Comparison of ENCODE assay signal across 19 cellular contexts in genomic region chr12:79895041-79895440, GRCh38.
"Had no signal": no experiment of that assay in that cellular context is flagged by ENCODE, and none has a peak within 500 bp of the region (broad histone marks: within the 10 kb centered on the region; RNA-seq: fewer than 3 reads in every experiment).

No MANE protein-coding gene starts in this region.

- H3K36me3 ChIP-seq: gastrocnemius medialis, heart left ventricle, left lung, stomach, upper lobe of right lung had no signal

- DNase-seq: activated CD4-positive, alpha-beta T cell treated with anti-CD3 and anti-CD28 coated beads, Interleukin-2, amount 50 U/mL, for 1 hour; activated CD8-positive, alpha-beta memory T cell treated with anti-CD3 and anti-CD28 coated beads, Interleukin-2, amount 50 U/mL, for 4 hours; activated naive CD4-positive, alpha-beta T cell treated with anti-CD3 and anti-CD28 coated beads, Interleukin-2, amount 10 ng/mL, durations not matched to agents 7 days and 5 days; activated naive CD8-positive, alpha-beta T cell treated with anti-CD3 and anti-CD28 coated beads, Interleukin-2, amount 50 U/mL, for 24 hours; activated T-cell treated with anti-CD3 and anti-CD28 coated beads, Interleukin-2, amount 50 U/mL, for 4 hours; aorta; effector CD8-positive, alpha-beta T cell; gastrocnemius medialis; heart left ventricle; left lung; right cardiac atrium; small intestine; stimulated activated CD4-positive, alpha-beta T cell treated with anti-CD3 and anti-CD28 coated beads, Interleukin-4, amount 100 ng/mL, for 1 hour; stomach; testis; upper lobe of right lung had no signal

- H3K9me3 Mint-ChIP-seq: activated naive CD4-positive, alpha-beta T cell treated with anti-CD3 and anti-CD28 coated beads, Interleukin-2, amount 10 ng/mL, durations not matched to agents 7 days and 5 days; activated naive CD8-positive, alpha-beta T cell treated with anti-CD3 and anti-CD28 coated beads, Interleukin-2, amount 50 U/mL, for 24 hours; activated T-cell treated with anti-CD3 and anti-CD28 coated beads, Interleukin-2, amount 50 U/mL, for 4 hours; dendritic cell treated with granulocyte-macrophage colony-stimulating factor and Interleukin-4, amounts not matched to agents 40 ng/mL and 50 ng/mL, for 4 days; T-helper 1 cell treated with Interleukin-12 subunit alpha and Interleukin-12 subunit beta and Interleukin-4 antibody, amounts not matched to agents 30 μg/mL and 1 μg/mL, for 36 hours had no signal

- H3K27me3 ChIP-seq: gastrocnemius medialis, heart left ventricle, left lung, stomach, testis, upper lobe of right lung had no signal

- H3K4me3 Mint-ChIP-seq: activated naive CD4-positive, alpha-beta T cell treated with anti-CD3 and anti-CD28 coated beads, Interleukin-2, amount 10 ng/mL, durations not matched to agents 7 days and 5 days; activated naive CD8-positive, alpha-beta T cell treated with anti-CD3 and anti-CD28 coated beads, Interleukin-2, amount 50 U/mL, for 24 hours; activated T-cell treated with anti-CD3 and anti-CD28 coated beads, Interleukin-2, amount 50 U/mL, for 4 hours; dendritic cell treated with granulocyte-macrophage colony-stimulating factor and Interleukin-4, amounts not matched to agents 40 ng/mL and 50 ng/mL, for 4 days; T-helper 1 cell treated with Interleukin-12 subunit alpha and Interleukin-12 subunit beta and Interleukin-4 antibody, amounts not matched to agents 30 μg/mL and 1 μg/mL, for 36 hours had no signal

- H3K4me1 ChIP-seq: upper lobe of right lung had no signal

- H3K27me3 Mint-ChIP-seq: activated naive CD4-positive, alpha-beta T cell treated with anti-CD3 and anti-CD28 coated beads, Interleukin-2, amount 10 ng/mL, durations not matched to agents 7 days and 5 days; activated naive CD8-positive, alpha-beta T cell treated with anti-CD3 and anti-CD28 coated beads, Interleukin-2, amount 50 U/mL, for 24 hours; dendritic cell treated with granulocyte-macrophage colony-stimulating factor and Interleukin-4, amounts not matched to agents 40 ng/mL and 50 ng/mL, for 4 days; progenitor cell of endocrine pancreas had no signal

- H3K27ac Mint-ChIP-seq: activated naive CD4-positive, alpha-beta T cell treated with anti-CD3 and anti-CD28 coated beads, Interleukin-2, amount 10 ng/mL, durations not matched to agents 7 days and 5 days; activated naive CD8-positive, alpha-beta T cell treated with anti-CD3 and anti-CD28 coated beads, Interleukin-2, amount 50 U/mL, for 24 hours; dendritic cell treated with granulocyte-macrophage colony-stimulating factor and Interleukin-4, amounts not matched to agents 40 ng/mL and 50 ng/mL, for 4 days; progenitor cell of endocrine pancreas; T-helper 1 cell treated with Interleukin-12 subunit alpha and Interleukin-12 subunit beta and Interleukin-4 antibody, amounts not matched to agents 30 μg/mL and 1 μg/mL, for 36 hours had no signal

- H3K4me3 ChIP-seq: gastrocnemius medialis, heart left ventricle, left lung, stomach, testis, upper lobe of right lung had no signal

- H3K9me3 ChIP-seq: gastrocnemius medialis, left lung, stomach, testis, upper lobe of right lung had no signal

- H3K27ac ChIP-seq: gastrocnemius medialis, left lung, testis, upper lobe of right lung had no signal
